21 cellular contexts compared by ENCODE assay signal in genomic region chr2:101817488-101817887, GRCh38.
DNase-seq lines count a peak whose midpoint lies in the region; ATAC-seq and TF ChIP-seq lines count a peak whose summit lies in the region.
"Had no signal": no experiment of that assay in that cellular context is flagged by ENCODE, and none has a peak within 500 bp of the region (broad histone marks: within the 10 kb centered on the region; RNA-seq: fewer than 3 reads in every experiment).

No MANE protein-coding gene starts in this region.

- no peaks in the 10 kb centered on the region for H3K36me3 Mint-ChIP-seq in GM23338 (ENCODE audit: low read depth)
- H3K36me3 Mint-ChIP-seq in nephron progenitor cell (ENCODE audit: low read depth) = peaks cover 13% of the 10 kb centered on the region

- H3K27me3 ChIP-seq in ACC112 (ENCODE audit: insufficient read depth, low read length) = no peaks in the 10 kb centered on the region
- H3K27me3 ChIP-seq in GM23338 (ENCODE audit: insufficient read depth) = no peaks in the 10 kb centered on the region
- H3K27me3 ChIP-seq in brain microvascular endothelial cell (replicated peaks) = no peaks in the 10 kb centered on the region
- H3K27me3 ChIP-seq: SJSA1 had no signal

- peaks cover 53% of the 10 kb centered on the region for H3K4me1 Mint-ChIP-seq in GM23338
- H3K4me1 Mint-ChIP-seq in nephron progenitor cell = peaks cover 69% of the 10 kb centered on the region

- H3K27ac ChIP-seq in ACC112 (ENCODE audit: low read depth, low read length) (peak overlapping the region; percentile 92; the same call in 1 of the 2 replicates), GM23338 (ENCODE audit: low read depth) (no peak overlapping the region), cingulate gyrus (ENCODE audit: low read depth, low read length) (peak overlapping the region; percentile 89), brain microvascular endothelial cell (no peak overlapping the region)
- H3K27ac ChIP-seq: coronary artery, KMS-11, lower lobe of right lung, SJSA1 had no signal

- H3K4me1 ChIP-seq in ACC112 (ENCODE audit: control insufficient read depth, insufficient read depth, low read length, unreplicated experiment) = peaks cover 93% of the 10 kb centered on the region
- peaks cover 24% of the 10 kb centered on the region for H3K4me1 ChIP-seq in GM23338 (ENCODE audit: insufficient read depth)

- in situ Hi-C loops in brain microvascular endothelial cell (cut with HindIII; ENCODE audit: low pct_ligation_motif_present, low sequenced_read_pairs) = no loop called here

- TF ChIP-seq CTCF in GM23338 (conservative IDR thresholded peaks at IDR 0.05; ENCODE audit: low read depth in 2 of 2) = no peak
- no peak for TF ChIP-seq CTCF in nephron progenitor cell (IDR thresholded peaks at IDR 0.05)
- TF ChIP-seq CTCF in brain microvascular endothelial cell (IDR thresholded peaks at IDR 0.05; ENCODE audit: low read depth, low read length, missing control alignments) = no peak

- H3K4me2 ChIP-seq in GM23338 = no peak overlapping the region
- H3K4me2 ChIP-seq: KMS-11 had no signal

- H3K27ac Mint-ChIP-seq in GM23338 = peak overlapping the region; percentile 54; the same call in 1 of the 2 replicates
- H3K27ac Mint-ChIP-seq in nephron progenitor cell = peak overlapping the region; percentile 11
- H3K27ac Mint-ChIP-seq: activated naive CD4-positive, alpha-beta T cell treated with anti-CD3 and anti-CD28 coated beads for 36 hours had no signal

- H3K9me3 Mint-ChIP-seq in GM23338 (no peaks in the 10 kb centered on the region), nephron progenitor cell (peaks cover 2% of the 10 kb centered on the region)
- H3K9me3 Mint-ChIP-seq: activated naive CD4-positive, alpha-beta T cell treated with anti-CD3 and anti-CD28 coated beads for 36 hours; activated T-cell treated with anti-CD3 and anti-CD28 coated beads, Interleukin-2, amount 50 U/mL, for 24 hours; CD8-positive, alpha-beta memory T cell had no signal

- 0 out of 2 replicates have a peak, but pooled peaks cover 3% of the 10 kb centered on the region for H3K36me3 ChIP-seq in ACC112 (ENCODE audit: insufficient read depth, low read length)
- H3K36me3 ChIP-seq in GM23338 (ENCODE audit: insufficient read depth) = no peaks in the 10 kb centered on the region
- no peaks in the 10 kb centered on the region for H3K36me3 ChIP-seq in brain microvascular endothelial cell (replicated peaks)
- H3K36me3 ChIP-seq: lower lobe of right lung, SJSA1 had no signal

- H3K27me3 Mint-ChIP-seq in GM23338 (ENCODE audit: insufficient read depth, low read depth, poor library complexity) (peaks cover 3% of the 10 kb centered on the region), nephron progenitor cell (ENCODE audit: low read depth, poor library complexity) (no peaks in the 10 kb centered on the region)
- H3K27me3 Mint-ChIP-seq: activated T-cell treated with anti-CD3 and anti-CD28 coated beads, Interleukin-2, amount 50 U/mL, for 24 hours; CD8-positive, alpha-beta memory T cell; T-helper 17 cell had no signal

- no peaks in the 10 kb centered on the region for H3F3A ChIP-seq in GM23338 (replicated peaks; ENCODE audit: low read depth)

- H3K79me2 ChIP-seq in ACC112 (ENCODE audit: control insufficient read depth, insufficient read depth, low read length, unreplicated experiment) (peaks cover 98% of the 10 kb centered on the region), GM23338 (replicated peaks; ENCODE audit: insufficient read depth) (peaks cover 100% of the 10 kb centered on the region)

- DNase-seq in GM23338 (ENCODE audit: low spot score) = no peak
- DNase-seq in nephron progenitor cell = no peak
- DNase-seq in islet precursor cell = no peak
- no peak for DNase-seq in NCI-H1694 (lab: John Stamatoyannopoulos, UW)
- DNase-seq in NK-92 (lab: John Stamatoyannopoulos, UW; ENCODE audit: unreplicated experiment) = no peak
- no peak for DNase-seq in brain microvascular endothelial cell
- DNase-seq: activated CD4-positive, alpha-beta T cell treated with anti-CD3 and anti-CD28 coated beads, Interleukin-2, amount 50 U/mL, for 48 hours; activated naive CD4-positive, alpha-beta T cell treated with anti-CD3 and anti-CD28 coated beads for 36 hours; activated T-cell treated with anti-CD3 and anti-CD28 coated beads, Interleukin-2, amount 50 U/mL, for 24 hours; CD8-positive, alpha-beta memory T cell; lower lobe of right lung; NCI-H1092; NCI-H2107; stimulated activated CD4-positive, alpha-beta T cell treated with anti-CD3 and anti-CD28 coated beads, Interleukin-2, amount 100 ng/mL, for 48 hours; T-helper 17 cell had no signal

- no peak overlapping the region for H3K4me3 ChIP-seq in ACC112 (ENCODE audit: low read depth, low read length)
- no peak overlapping the region for H3K4me3 ChIP-seq in GM23338
- no peak overlapping the region for H3K4me3 ChIP-seq in brain microvascular endothelial cell (ENCODE audit: low read depth, low read length)
- H3K4me3 ChIP-seq: coronary artery, lower lobe of right lung, SJSA1, skin epidermis had no signal

- no peaks in the 10 kb centered on the region; the same call in 1 of the 2 replicates for H4K20me1 ChIP-seq in GM23338 (replicated peaks; ENCODE audit: insufficient read depth)

- no peak overlapping the region for H3K4me3 Mint-ChIP-seq in GM23338
- H3K4me3 Mint-ChIP-seq in nephron progenitor cell = no peak overlapping the region
- H3K4me3 Mint-ChIP-seq: activated naive CD4-positive, alpha-beta T cell treated with anti-CD3 and anti-CD28 coated beads for 36 hours; activated T-cell treated with anti-CD3 and anti-CD28 coated beads, Interleukin-2, amount 50 U/mL, for 24 hours; T-helper 17 cell had no signal

- no peak overlapping the region for H2AFZ ChIP-seq in ACC112 (ENCODE audit: low read length, unreplicated experiment)
- no peak overlapping the region for H2AFZ ChIP-seq in GM23338

- H3K9me2 ChIP-seq in GM23338 (ENCODE audit: insufficient read depth) = no peaks in the 10 kb centered on the region

- peak; percentile 18; the same call in 2 of the 3 replicates for ATAC-seq in GM23338
- ATAC-seq: lower lobe of right lung, T-helper 17 cell had no signal

TF ChIP-seq in GM23338, 12 proteins besides CTCF, POLR2A, EP300 and RAD21 (continues in another document):
- TF ChIP-seq ZNF462 (CRISPR knock-in tag; IDR thresholded peaks at IDR 0.05) (no peak), CREB1 (CRISPR knock-in tag; IDR thresholded peaks at IDR 0.05; ENCODE audit: low read depth) (no peak), ZNF114 (CRISPR knock-in tag; IDR thresholded peaks at IDR 0.05) (no peak), NANOG (IDR thresholded peaks at IDR 0.05; ENCODE audit: borderline replicate concordance) (no peak), ZNF331 (CRISPR knock-in tag; IDR thresholded peaks at IDR 0.05; ENCODE audit: low read depth) (no peak)

Comparison
In these comparisons a context has a peak if more than half of its experiments do, and no peak if none do; other contexts are left out.
1. H3K27ac ChIP-seq: peak in ACC112 (single experiment) and cingulate gyrus (single experiment); none in GM23338 (single experiment) and brain microvascular endothelial cell (single experiment).